Comparison of ENCODE assay signal across 16 cellular contexts in the genomic region with DNA sequence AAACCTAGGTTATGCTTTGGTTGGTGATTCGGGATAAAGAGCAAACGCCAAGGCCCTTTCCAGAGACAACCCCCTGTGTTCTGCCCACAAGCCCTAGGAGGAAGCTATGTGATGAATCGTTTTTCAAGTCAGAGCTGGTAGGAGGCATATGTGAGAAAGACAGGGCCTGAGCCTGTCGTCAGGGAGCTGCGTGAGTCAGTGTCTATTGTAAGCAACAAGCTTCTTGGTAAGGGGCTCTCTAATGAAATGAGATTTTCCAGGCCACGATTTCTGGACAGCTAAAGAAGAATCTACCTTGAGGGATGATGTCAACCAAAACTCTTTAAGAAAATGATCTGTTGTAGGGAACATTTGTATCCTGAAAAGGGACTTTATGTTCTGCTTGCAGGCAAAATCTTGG.
DNase-seq lines count a peak whose midpoint lies in the region; ATAC-seq and TF ChIP-seq lines count a peak whose summit lies in the region.
"Had no signal": no experiment of that assay in that cellular context is flagged by ENCODE, and none has a peak within 500 bp of the region (broad histone marks: within the 10 kb centered on the region; RNA-seq: fewer than 3 reads in every experiment).

No MANE protein-coding gene starts in this region.

- DNase-seq in H7, result peak; percentile 8
- DNase-seq in WTC11 (ENCODE audit: low spot score), result no peak
- DNase-seq in iPS-NIHi7 (ENCODE audit: extremely low spot score), result peak; percentile 40
- DNase-seq: activated naive CD4-positive, alpha-beta T cell; body of pancreas; effector CD8-positive, alpha-beta T cell; naive thymus-derived CD4-positive, alpha-beta T cell; NCI-H1694 treated with DMSO at 0.1 percent for 48 hours; NCI-H524; stimulated activated CD4-positive, alpha-beta T cell treated with anti-CD3 and anti-CD28 coated beads, Interleukin-2, amount 100 ng/mL, for 48 hours; upper lobe of right lung had no signal

- H3K4me1 Mint-ChIP-seq in WTC11, result peaks cover 20% of the 10 kb centered on the region
- H3K4me1 Mint-ChIP-seq: naive thymus-derived CD4-positive, alpha-beta T cell had no signal

- H3K36me3 ChIP-seq in H7 (replicated peaks; ENCODE audit: control insufficient read depth, insufficient read depth, low read length) (no peaks in the 10 kb centered on the region), parathyroid adenoma (ENCODE audit: control insufficient read depth, insufficient read depth, low read length) (no peaks in the 10 kb centered on the region)
- H3K36me3 ChIP-seq: upper lobe of right lung had no signal

- H3K4me3 Mint-ChIP-seq in WTC11, result no peak overlapping the region
- H3K4me3 Mint-ChIP-seq: naive thymus-derived CD4-positive, alpha-beta T cell had no signal

- no peaks in the 10 kb centered on the region for H3K9me3 ChIP-seq in parathyroid adenoma (ENCODE audit: control insufficient read depth, low read length)
- H3K9me3 ChIP-seq: body of pancreas, upper lobe of right lung had no signal

- H3K9me3 Mint-ChIP-seq in WTC11, result no peaks in the 10 kb centered on the region

- ATAC-seq in WTC11 (0 out of 2 replicates have a peak, but pooled peaks have one; percentile 21), esophagus mucosa (no peak), GM18909 (IDR thresholded peaks at IDR 0.05; ENCODE audit: poor library complexity, unreplicated experiment) (no peak), GM21381 (IDR thresholded peaks at IDR 0.05; ENCODE audit: unreplicated experiment) (no peak), HG03439 (IDR thresholded peaks at IDR 0.05; ENCODE audit: unreplicated experiment) (no peak)
- ATAC-seq: body of pancreas; naive thymus-derived CD4-positive, alpha-beta T cell had no signal

- H3K27me3 ChIP-seq in H7 (ENCODE audit: control insufficient read depth, insufficient read depth, low read length), result no peaks in the 10 kb centered on the region
- no peaks in the 10 kb centered on the region for H3K27me3 ChIP-seq in parathyroid adenoma (ENCODE audit: control insufficient read depth, insufficient read depth, low read length)
- H3K27me3 ChIP-seq: body of pancreas, upper lobe of right lung had no signal

- no peak overlapping the region for H3K27ac ChIP-seq in parathyroid adenoma
- H3K27ac ChIP-seq: body of pancreas, upper lobe of right lung had no signal

- H3K27me3 Mint-ChIP-seq in WTC11 (ENCODE audit: low read depth), result no peaks in the 10 kb centered on the region

- CTCF ChIA-PET in WTC11 (lab: Charles Lee), result interaction anchor here (2.1 kb wide), 1 partner anchor 10 kb away, joined by 4 read pairs; no protein-coding TSS in a partner anchor

- no peak overlapping the region for H3K27ac Mint-ChIP-seq in WTC11
- H3K27ac Mint-ChIP-seq: naive thymus-derived CD4-positive, alpha-beta T cell had no signal

- H3K36me3 Mint-ChIP-seq in WTC11, result no peaks in the 10 kb centered on the region
- H3K36me3 Mint-ChIP-seq: naive thymus-derived CD4-positive, alpha-beta T cell had no signal

- TF ChIP-seq CTCF in WTC11 (IDR thresholded peaks at IDR 0.05) (no peak), parathyroid adenoma (IDR thresholded peaks at IDR 0.05) (no peak)

- POLR2A ChIA-PET in WTC11 (lab: Charles Lee), result no interaction called here

- H3K4me1 ChIP-seq in parathyroid adenoma, result no peaks in the 10 kb centered on the region
- H3K4me1 ChIP-seq: upper lobe of right lung had no signal

- H3K4me2 ChIP-seq in parathyroid adenoma (ENCODE audit: low read length), result no peak overlapping the region

- H3K4me3 ChIP-seq in H7 (ENCODE audit: insufficient read depth, low read depth, low read length) (no peak overlapping the region), parathyroid adenoma (ENCODE audit: low read depth, low read length) (no peak overlapping the region)
- H3K4me3 ChIP-seq: body of pancreas, upper lobe of right lung had no signal

- H2AFZ ChIP-seq in parathyroid adenoma, result peak overlapping the region; percentile 7

- H3K79me2 ChIP-seq in parathyroid adenoma, result no peaks in the 10 kb centered on the region

- no peak overlapping the region for H3K9ac ChIP-seq in parathyroid adenoma

TF ChIP-seq in WTC11, 78 proteins besides CTCF, POLR2A, EP300 and RAD21:
- TF ChIP-seq ZNF121 (CRISPR knock-in tag; IDR thresholded peaks at IDR 0.05) (no peak), ZNF138 (CRISPR knock-in tag; conservative IDR thresholded peaks at IDR 0.05) (no peak), NR3C1 (CRISPR knock-in tag; conservative IDR thresholded peaks at IDR 0.05; ENCODE audit: low read depth) (no peak), ZNF671 (CRISPR knock-in tag; IDR thresholded peaks at IDR 0.05) (no peak), CREB1 (CRISPR knock-in tag; IDR thresholded peaks at IDR 0.05) (no peak), SMAD3 (CRISPR knock-in tag; IDR thresholded peaks at IDR 0.05; ENCODE audit: borderline replicate concordance) (no peak), ZNF396 (CRISPR knock-in tag; IDR thresholded peaks at IDR 0.05; ENCODE audit: borderline replicate concordance) (no peak), PRDM15 (CRISPR knock-in tag; IDR thresholded peaks at IDR 0.05) (no peak), FOXJ3 (CRISPR knock-in tag; IDR thresholded peaks at IDR 0.05; ENCODE audit: borderline replicate concordance) (no peak), GRHL2 (CRISPR knock-in tag; IDR thresholded peaks at IDR 0.05; ENCODE audit: insufficient replicate concordance, severe bottlenecking) (no peak), ZNF232 (CRISPR knock-in tag; IDR thresholded peaks at IDR 0.05) (no peak), ATF3 (CRISPR knock-in tag; conservative IDR thresholded peaks at IDR 0.05) (no peak), TEAD1 (CRISPR knock-in tag; IDR thresholded peaks at IDR 0.05) (no peak)
- TF ChIP-seq, protein P1, sequence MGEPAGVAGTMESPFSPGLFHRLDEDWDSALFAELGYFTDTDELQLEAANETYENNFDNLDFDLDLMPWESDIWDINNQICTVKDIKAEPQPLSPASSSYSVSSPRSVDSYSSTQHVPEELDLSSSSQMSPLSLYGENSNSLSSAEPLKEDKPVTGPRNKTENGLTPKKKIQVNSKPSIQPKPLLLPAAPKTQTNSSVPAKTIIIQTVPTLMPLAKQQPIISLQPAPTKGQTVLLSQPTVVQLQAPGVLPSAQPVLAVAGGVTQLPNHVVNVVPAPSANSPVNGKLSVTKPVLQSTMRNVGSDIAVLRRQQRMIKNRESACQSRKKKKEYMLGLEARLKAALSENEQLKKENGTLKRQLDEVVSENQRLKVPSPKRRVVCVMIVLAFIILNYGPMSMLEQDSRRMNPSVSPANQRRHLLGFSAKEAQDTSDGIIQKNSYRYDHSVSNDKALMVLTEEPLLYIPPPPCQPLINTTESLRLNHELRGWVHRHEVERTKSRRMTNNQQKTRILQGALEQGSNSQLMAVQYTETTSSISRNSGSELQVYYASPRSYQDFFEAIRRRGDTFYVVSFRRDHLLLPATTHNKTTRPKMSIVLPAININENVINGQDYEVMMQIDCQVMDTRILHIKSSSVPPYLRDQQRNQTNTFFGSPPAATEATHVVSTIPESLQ (CRISPR knock-in tag; IDR thresholded peaks at IDR 0.05), result no peak
- TF ChIP-seq, protein P2, sequence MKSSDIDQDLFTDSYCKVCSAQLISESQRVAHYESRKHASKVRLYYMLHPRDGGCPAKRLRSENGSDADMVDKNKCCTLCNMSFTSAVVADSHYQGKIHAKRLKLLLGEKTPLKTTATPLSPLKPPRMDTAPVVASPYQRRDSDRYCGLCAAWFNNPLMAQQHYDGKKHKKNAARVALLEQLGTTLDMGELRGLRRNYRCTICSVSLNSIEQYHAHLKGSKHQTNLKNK (CRISPR knock-in tag; IDR thresholded peaks at IDR 0.05), result no peak
- TF ChIP-seq, protein P3, sequence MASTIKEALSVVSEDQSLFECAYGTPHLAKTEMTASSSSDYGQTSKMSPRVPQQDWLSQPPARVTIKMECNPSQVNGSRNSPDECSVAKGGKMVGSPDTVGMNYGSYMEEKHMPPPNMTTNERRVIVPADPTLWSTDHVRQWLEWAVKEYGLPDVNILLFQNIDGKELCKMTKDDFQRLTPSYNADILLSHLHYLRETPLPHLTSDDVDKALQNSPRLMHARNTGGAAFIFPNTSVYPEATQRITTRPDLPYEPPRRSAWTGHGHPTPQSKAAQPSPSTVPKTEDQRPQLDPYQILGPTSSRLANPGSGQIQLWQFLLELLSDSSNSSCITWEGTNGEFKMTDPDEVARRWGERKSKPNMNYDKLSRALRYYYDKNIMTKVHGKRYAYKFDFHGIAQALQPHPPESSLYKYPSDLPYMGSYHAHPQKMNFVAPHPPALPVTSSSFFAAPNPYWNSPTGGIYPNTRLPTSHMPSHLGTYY (CRISPR knock-in tag; IDR thresholded peaks at IDR 0.05), result no peak
